12 cellular contexts compared by ENCODE assay signal in genomic region chr15:42788725-42789124, GRCh38.
"Had no signal": no experiment of that assay in that cellular context is flagged by ENCODE, and none has a peak within 500 bp of the region (broad histone marks: within the 10 kb centered on the region; RNA-seq: fewer than 3 reads in every experiment).

No MANE protein-coding gene starts in this region.

- ATAC-seq: effector memory CD8-positive, alpha-beta T cell; foreskin keratinocyte; upper lobe of right lung had no signal

- H3K27ac ChIP-seq: brain microvascular endothelial cell, foreskin keratinocyte, stomach, testis, upper lobe of right lung had no signal

- DNase-seq: activated B cell treated with CpG ODN at 0.5 μM for 24 hours; activated CD4-positive, alpha-beta T cell treated with anti-CD3 and anti-CD28 coated beads, Interleukin-2, amount 10 ng/mL, durations not matched to agents 24 days and 14 days; activated naive CD8-positive, alpha-beta T cell treated with anti-CD3 and anti-CD28 coated beads for 36 hours; brain microvascular endothelial cell; dermis blood vessel endothelial cell; effector memory CD8-positive, alpha-beta T cell; foreskin keratinocyte; stimulated activated CD4-positive, alpha-beta T cell treated with anti-CD3 and anti-CD28 coated beads, Interleukin-1b, Interleukin-23, amount 100 ng/mL, for 48 hours; stomach; testis; upper lobe of right lung had no signal

- H3K36me3 ChIP-seq: brain microvascular endothelial cell had no signal

- H3K27me3 ChIP-seq: brain microvascular endothelial cell, foreskin keratinocyte, stomach, testis, upper lobe of right lung had no signal

- H3K9me3 ChIP-seq: stomach, testis, upper lobe of right lung had no signal

- H3K4me1 ChIP-seq: foreskin keratinocyte, stomach, testis, upper lobe of right lung had no signal

- H3K4me3 ChIP-seq: lung, stomach, testis, upper lobe of right lung had no signal
